In the genomic region with DNA sequence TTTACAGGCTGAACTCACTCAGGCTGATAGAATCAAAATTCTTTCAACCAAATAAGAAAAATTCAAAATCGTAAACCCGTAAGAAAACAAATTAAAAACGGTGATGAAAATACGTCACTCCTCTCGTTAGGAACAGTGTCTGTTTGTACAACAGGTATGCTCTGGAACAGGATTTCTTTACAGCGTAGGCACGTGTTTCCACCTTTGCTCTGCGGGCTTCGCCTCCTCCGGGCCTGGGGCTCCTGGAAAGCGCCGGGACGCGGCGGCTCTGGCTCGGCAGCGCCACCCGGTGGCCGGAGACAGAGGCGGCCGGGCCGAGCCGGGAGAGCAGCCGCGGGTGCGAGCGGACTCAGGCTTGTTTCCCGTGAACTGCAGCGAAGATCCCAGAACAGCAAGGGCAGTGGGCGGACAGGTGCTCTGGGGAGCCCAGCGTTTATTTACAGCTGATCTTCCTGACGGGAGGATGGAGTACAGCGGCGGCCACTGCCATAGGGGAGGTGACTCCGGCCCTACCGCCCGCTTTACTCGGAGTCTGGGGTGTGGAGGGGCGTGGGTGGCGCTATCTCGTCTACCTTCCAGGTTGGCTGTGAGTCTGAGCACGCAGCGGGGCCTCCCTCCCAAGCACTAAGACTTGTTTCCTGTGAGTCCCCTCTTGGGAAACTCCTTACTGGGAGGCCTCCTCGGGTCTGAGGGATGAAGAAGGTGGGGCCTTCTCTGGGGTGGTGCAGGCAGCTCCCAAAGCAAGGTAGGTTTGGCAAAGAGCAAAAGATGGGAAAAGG, we compare ENCODE assay signal across 8 cellular contexts. TPM values are rescaled to one million over a fixed set of nuclear protein-coding genes. Genes with fewer than 3 reads are reported as not detected.
DNase-seq lines count a peak whose midpoint lies in the region; ATAC-seq and TF ChIP-seq lines count a peak whose summit lies in the region.

No MANE protein-coding gene starts in this region.

- no peaks in the 10 kb centered on the region for H3K9me3 Mint-ChIP-seq in activated T-helper 1 cell treated with anti-CD3 and anti-CD28 coated beads, Interleukin-12 subunit alpha, Interleukin-12 subunit beta, Interleukin-2, Interleukin-4 antibody, amounts not matched to agents 30 ng/mL and 10 ng/mL and 1 ng/mL, durations not matched to agents 14 hours and 24 hours and 36 hours

- H3K36me3 ChIP-seq in NT2/D1 (ENCODE audit: insufficient read depth, insufficient read length, low read length) = peaks cover 39% of the 10 kb centered on the region

- no peaks in the 10 kb centered on the region for H3K27me3 Mint-ChIP-seq in activated T-helper 1 cell treated with anti-CD3 and anti-CD28 coated beads, Interleukin-12 subunit alpha, Interleukin-12 subunit beta, Interleukin-2, Interleukin-4 antibody, amounts not matched to agents 30 ng/mL and 10 ng/mL and 1 ng/mL, durations not matched to agents 14 hours and 24 hours and 36 hours (ENCODE audit: insufficient read depth)

- no peak overlapping the region for H3K4me3 ChIP-seq in NT2/D1 (ENCODE audit: insufficient read length, low read depth)

- intact Hi-C loops in activated T-helper 1 cell treated with anti-CD3 and anti-CD28 coated beads, Interleukin-12 subunit alpha, Interleukin-12 subunit beta, Interleukin-2, Interleukin-4 antibody, amounts not matched to agents 30 ng/mL and 10 ng/mL and 1 ng/mL, durations not matched to agents 14 hours and 24 hours and 36 hours (cut with micrococcal nuclease) = loop anchor here (1.0 kb wide), 3 partner anchors 40 to 141 kb away; partner anchors contain the start of gene ATP2A3
- intact Hi-C loops in posterior vena cava (cut with DNase I) = loop anchor here (5.0 to 10.0 kb wide), 4 partner anchors 90 to 142 kb away; partner anchors contain the start of gene P2RX1 (in 1 of the 2)

- no peak overlapping the region for H3K27ac Mint-ChIP-seq in activated T-helper 1 cell treated with anti-CD3 and anti-CD28 coated beads, Interleukin-12 subunit alpha, Interleukin-12 subunit beta, Interleukin-2, Interleukin-4 antibody, amounts not matched to agents 30 ng/mL and 10 ng/mL and 1 ng/mL, durations not matched to agents 14 hours and 24 hours and 36 hours

- no peak overlapping the region for H3K9ac ChIP-seq in NT2/D1 (ENCODE audit: insufficient read length, low read depth)

- H3K27ac ChIP-seq in foreskin keratinocyte = no peak overlapping the region

- ATAC-seq in foreskin keratinocyte = peak; percentile 80
- ATAC-seq in HG02840 (IDR thresholded peaks at IDR 0.05; ENCODE audit: low FRiP score, unreplicated experiment) = no peak
- ATAC-seq in GM19324 (IDR thresholded peaks at IDR 0.05; ENCODE audit: low FRiP score, unreplicated experiment) = no peak

- H3K4me3 Mint-ChIP-seq in activated T-helper 1 cell treated with anti-CD3 and anti-CD28 coated beads, Interleukin-12 subunit alpha, Interleukin-12 subunit beta, Interleukin-2, Interleukin-4 antibody, amounts not matched to agents 30 ng/mL and 10 ng/mL and 1 ng/mL, durations not matched to agents 14 hours and 24 hours and 36 hours = no peak overlapping the region

- peak; percentile 90 for TF ChIP-seq CTCF in GM13976 (IDR thresholded peaks at IDR 0.05; ENCODE audit: borderline replicate concordance, control extremely low read depth, extremely low read depth, insufficient read depth, missing control alignments)
- TF ChIP-seq CTCF in foreskin keratinocyte (conservative IDR thresholded peaks at IDR 0.05) = peak; percentile 94

- in situ Hi-C loops in GM13976 (cut with MboI; ENCODE audit: low sequenced_read_pairs, unreplicated experiment) = no loop called here

- H3K27me3 ChIP-seq in NT2/D1 (ENCODE audit: insufficient read depth, insufficient read length) (no peaks in the 10 kb centered on the region), foreskin keratinocyte (peaks cover 2% of the 10 kb centered on the region)

- peaks cover 14% of the 10 kb centered on the region for H3K36me3 Mint-ChIP-seq in activated T-helper 1 cell treated with anti-CD3 and anti-CD28 coated beads, Interleukin-12 subunit alpha, Interleukin-12 subunit beta, Interleukin-2, Interleukin-4 antibody, amounts not matched to agents 30 ng/mL and 10 ng/mL and 1 ng/mL, durations not matched to agents 14 hours and 24 hours and 36 hours (ENCODE audit: low read depth)

- DNase-seq in GM13976 (ENCODE audit: low spot score) = peak; percentile 93
- peak; percentile 30 for DNase-seq in NT2/D1 (ENCODE audit: low read depth, low spot score)
- peak; percentile 32 for DNase-seq in activated T-helper 1 cell treated with anti-CD3 and anti-CD28 coated beads, Interleukin-12 subunit alpha, Interleukin-12 subunit beta, Interleukin-2, Interleukin-4 antibody, amounts not matched to agents 30 ng/mL and 10 ng/mL and 1 ng/mL, durations not matched to agents 14 hours and 24 hours and 36 hours (ENCODE audit: low spot score)
- DNase-seq in foreskin keratinocyte = peak in 1 of 2 donors; percentile 18
- DNase-seq in posterior vena cava (ENCODE audit: low spot score) = peak; percentile 87
- no peak for DNase-seq in MV-4-11 (lab: John Stamatoyannopoulos, UW)

- H3K4me1 ChIP-seq in NT2/D1 (ENCODE audit: insufficient read depth, insufficient read length) (peaks cover 12% of the 10 kb centered on the region), foreskin keratinocyte (no peaks in the 10 kb centered on the region)

- no peaks in the 10 kb centered on the region for H3K4me1 Mint-ChIP-seq in activated T-helper 1 cell treated with anti-CD3 and anti-CD28 coated beads, Interleukin-12 subunit alpha, Interleukin-12 subunit beta, Interleukin-2, Interleukin-4 antibody, amounts not matched to agents 30 ng/mL and 10 ng/mL and 1 ng/mL, durations not matched to agents 14 hours and 24 hours and 36 hours (ENCODE audit: low read depth)

- no peaks in the 10 kb centered on the region for H3K9me3 ChIP-seq in NT2/D1 (ENCODE audit: insufficient read depth, low read length)

RNA-seq across cellular contexts. Expression of gene ATP2A3, which starts 40.5 kb away (rescaled TPM):
- 107 and 111 TPM in 2 replicates for total RNA-seq in activated T-helper 1 cell treated with anti-CD3 and anti-CD28 coated beads, Interleukin-12 subunit alpha, Interleukin-12 subunit beta, Interleukin-2, Interleukin-4 antibody, amounts not matched to agents 30 ng/mL and 10 ng/mL and 1 ng/mL, durations not matched to agents 14 hours and 24 hours and 36 hours
- total RNA-seq in foreskin keratinocyte (0.28 and 0.68 TPM in 2 replicates), posterior vena cava (10 to 100 TPM; 27.5 to 27.7 TPM)
- polyA plus RNA-seq in foreskin keratinocyte = 0.20 and 0.76 TPM in 2 replicates

Comparison
In these comparisons a context has a peak if more than half of its experiments do, and no peak if none do; other contexts are left out.
1. RNA of gene ATP2A3, which starts 40.5 kb away (total RNA-seq): 107 to 111 TPM in activated T-helper 1 cell treated with anti-CD3 and anti-CD28 coated beads, Interleukin-12 subunit alpha, Interleukin-12 subunit beta, Interleukin-2, Interleukin-4 antibody, amounts not matched to agents 30 ng/mL and 10 ng/mL and 1 ng/mL, durations not matched to agents 14 hours and 24 hours and 36 hours and 27.5 to 27.7 TPM in posterior vena cava; 0.28 to 0.68 TPM in foreskin keratinocyte; every median in the first group is over 10 times any median in the second.